In the genomic region with DNA sequence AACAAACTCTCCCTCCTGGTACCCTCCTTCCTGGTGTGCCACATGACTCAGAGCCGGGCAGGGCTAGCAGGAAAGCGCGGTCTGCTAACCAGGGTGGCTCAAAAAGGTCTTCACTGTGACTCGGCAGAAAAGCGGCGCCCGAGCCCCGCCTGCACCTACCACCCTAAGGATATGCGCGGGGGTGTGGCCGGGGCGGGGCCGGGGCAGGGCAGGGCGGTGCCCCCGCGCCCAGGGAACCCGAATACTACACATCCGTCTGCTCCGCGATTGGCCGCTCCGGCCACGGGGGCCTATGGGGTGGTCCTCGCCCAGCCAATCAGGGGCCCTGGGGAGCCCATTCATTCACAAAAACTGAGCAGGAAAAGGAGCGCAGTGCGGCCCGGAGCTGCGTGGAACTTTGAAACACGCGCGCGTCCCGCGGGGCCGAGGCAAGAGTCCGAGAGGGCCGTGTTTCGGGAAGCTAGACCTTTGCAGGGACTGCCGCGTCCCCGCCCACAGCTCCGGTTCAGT, we compare ENCODE assay signal across 8 cellular contexts. TPM values are rescaled to one million over a fixed set of nuclear protein-coding genes. Genes with fewer than 3 reads are reported as not detected.
A peak's percentile ranks its signal among the peaks of the same experiment; 100 is the strongest.
DNase-seq lines count a peak whose midpoint lies in the region; ATAC-seq and TF ChIP-seq lines count a peak whose summit lies in the region.

No MANE protein-coding gene starts in this region.

- DNase-seq in C1 segment of cervical spinal cord (lab: John Stamatoyannopoulos, UW) (peak in 12 of 14 donors; percentile 18 to 91 (median 73)), NCI-H524 treated with DMSO at 0.1 percent for 48 hours (lab: John Stamatoyannopoulos, UW) (peak; percentile 81), dermis blood vessel endothelial cell (peak; percentile 80)
- DNase-seq in activated CD4-positive, alpha-beta T cell treated with anti-CD3 and anti-CD28 coated beads for 48 hours: peak; percentile 96
- DNase-seq in stimulated activated CD4-positive, alpha-beta T cell treated with anti-CD3 and anti-CD28 coated beads, Interleukin-2, amount 100 ng/mL, for 48 hours: peak; percentile 90 to 94

- WGBS in liver: 3% methylated on average over 42 of the region's 42 CpGs

- no peaks in the 10 kb centered on the region for H3K36me3 ChIP-seq in liver (ENCODE audit: control insufficient read depth in 4 of 4, insufficient read depth in 3 of 4, low read depth in 1 of 4, low read length in 3 of 4)

- TF ChIP-seq CTCF in liver (IDR thresholded peaks at IDR 0.05; ENCODE audit: low read depth, low read length, missing input control): no peak

- H3K27me3 ChIP-seq in liver (ENCODE audit: control insufficient read depth in 4 of 4, insufficient read depth in 4 of 4, low read length in 3 of 4): peaks cover 0 to 2% (median 0%) of the 10 kb centered on the region in 4 donors

- no peak for TF ChIP-seq RAD21 in liver (IDR thresholded peaks at IDR 0.05)

- peak overlapping the region in 2 of 3 donors; percentile 17 to 70 for H3K4me3 ChIP-seq in liver (ENCODE audit: low read depth in 1 of 3, low read length in 3 of 3)

- H3K4me1 ChIP-seq in liver (ENCODE audit: control insufficient read depth in 4 of 4, insufficient read depth in 4 of 4, low read length in 3 of 4): peaks cover 11 to 22% (median 20%) of the 10 kb centered on the region in 4 donors

- no peak overlapping the region for H3K27ac ChIP-seq in liver (ENCODE audit: low read depth in 1 of 2, low read length in 2 of 2)

- H3K9me3 ChIP-seq in liver (ENCODE audit: control insufficient read depth in 4 of 4, low read length in 3 of 4): no peaks in the 10 kb centered on the region

- no peak overlapping the region for H3K9ac ChIP-seq in liver (ENCODE audit: low read depth in 1 of 2, low read length in 2 of 2)

- ATAC-seq in GM19324 (IDR thresholded peaks at IDR 0.05; ENCODE audit: low FRiP score, unreplicated experiment) (peak; percentile 86), HG03457 (IDR thresholded peaks at IDR 0.05; ENCODE audit: unreplicated experiment) (peak; percentile 81)

TF ChIP-seq in liver, 16 proteins besides CTCF, POLR2A, EP300 and RAD21:
- no peak for TF ChIP-seq ZBTB33 (IDR thresholded peaks at IDR 0.05)
- no peak for TF ChIP-seq EGR1 (IDR thresholded peaks at IDR 0.05; ENCODE audit: low read depth in 2 of 2)
- no peak for TF ChIP-seq FOXA2 (IDR thresholded peaks at IDR 0.05)
- no peak for TF ChIP-seq HNF4A (conservative IDR thresholded peaks at IDR 0.05)
- TF ChIP-seq HNF4G (IDR thresholded peaks at IDR 0.05): no peak

RNA-seq across cellular contexts. Expression of gene LRP8, which starts 1.7 kb away (rescaled TPM):
- 17.2 and 51.9 TPM in 2 replicates for total RNA-seq in dermis blood vessel endothelial cell
- total RNA-seq in liver: under 1 TPM; 0.33 to 0.75 TPM
- under 1 TPM; 0.15 to 0.24 TPM for polyA plus RNA-seq in liver

Comparison
In these comparisons a context has a peak if more than half of its experiments do, and no peak if none do; other contexts are left out.
1. RNA of gene LRP8, which starts 1.7 kb away (total RNA-seq): 17.2 to 51.9 TPM in dermis blood vessel endothelial cell; 0.33 to 0.75 TPM in liver; every median in the first group is over 10 times any median in the second.
2. Peak in every context shown above with its lines, with median percentiles within 50 percentile points of each other: DNase-seq.